24 cellular contexts compared by ENCODE assay signal in genomic region chr2:99657691-99658258, GRCh38.
"Had no signal": no experiment of that assay in that cellular context is flagged by ENCODE, and none has a peak within 500 bp of the region (broad histone marks: within the 10 kb centered on the region; RNA-seq: fewer than 3 reads in every experiment).

No MANE protein-coding gene starts in this region.

- H3K27me3 ChIP-seq: foreskin keratinocyte, hepatocyte had no signal

- H2AFZ ChIP-seq: hepatocyte had no signal

- H3K4me3 Mint-ChIP-seq: activated CD4-positive, alpha-beta T cell treated with anti-CD3 and anti-CD28 coated beads for 36 hours; activated T-cell treated with anti-CD3 and anti-CD28 coated beads, Interleukin-2, amount 50 U/mL, for 24 hours; activated T-helper 17 cell treated with anti-CD3 and anti-CD28 coated beads, Interleukin-2, amount 50 U/mL, for 72 hours; stimulated activated naive CD8-positive, alpha-beta T cell treated with anti-CD3 and anti-CD28 coated beads, Interleukin-15, amount 100 ng/mL, for 72 hours; T-cell; T-helper 2 cell treated with Interferon-gamma antibody and Interleukin-4, amounts not matched to agents 5 μg/mL and 100 μg/mL, for 36 hours; type B pancreatic cell had no signal

- H3K36me3 Mint-ChIP-seq: activated naive CD4-positive, alpha-beta T cell treated with anti-CD3 and anti-CD28 coated beads, Interleukin-2, amount 50 U/mL, for 72 hours; type B pancreatic cell had no signal

- H3K9me3 Mint-ChIP-seq: activated naive CD4-positive, alpha-beta T cell treated with anti-CD3 and anti-CD28 coated beads, Interleukin-2, amount 50 U/mL, for 72 hours; activated T-cell treated with anti-CD3 and anti-CD28 coated beads, Interleukin-2, amount 50 U/mL, for 24 hours; activated T-helper 17 cell treated with anti-CD3 and anti-CD28 coated beads, Interleukin-2, amount 50 U/mL, for 72 hours; stimulated activated naive CD8-positive, alpha-beta T cell treated with anti-CD3 and anti-CD28 coated beads, Interleukin-15, amount 100 ng/mL, for 72 hours; T-cell; T-helper 2 cell treated with Interferon-gamma antibody and Interleukin-4, amounts not matched to agents 5 μg/mL and 100 μg/mL, for 36 hours; type B pancreatic cell had no signal

- H3K27ac Mint-ChIP-seq: activated CD4-positive, alpha-beta T cell treated with anti-CD3 and anti-CD28 coated beads for 36 hours; activated naive CD4-positive, alpha-beta T cell treated with anti-CD3 and anti-CD28 coated beads, Interleukin-2, amount 50 U/mL, for 72 hours; activated T-cell treated with anti-CD3 and anti-CD28 coated beads, Interleukin-2, amount 50 U/mL, for 24 hours; activated T-helper 17 cell treated with anti-CD3 and anti-CD28 coated beads, Interleukin-2, amount 50 U/mL, for 72 hours; progenitor cell of endocrine pancreas; stimulated activated naive CD8-positive, alpha-beta T cell treated with anti-CD3 and anti-CD28 coated beads, Interleukin-15, amount 100 ng/mL, for 72 hours; T-cell; T-helper 2 cell treated with Interferon-gamma antibody and Interleukin-4, amounts not matched to agents 5 μg/mL and 100 μg/mL, for 36 hours; type B pancreatic cell had no signal

- H3K27me3 Mint-ChIP-seq: activated CD4-positive, alpha-beta T cell treated with anti-CD3 and anti-CD28 coated beads for 36 hours; activated T-cell treated with anti-CD3 and anti-CD28 coated beads, Interleukin-2, amount 50 U/mL, for 24 hours; activated T-helper 17 cell treated with anti-CD3 and anti-CD28 coated beads, Interleukin-2, amount 50 U/mL, for 72 hours; progenitor cell of endocrine pancreas; stimulated activated naive CD8-positive, alpha-beta T cell treated with anti-CD3 and anti-CD28 coated beads, Interleukin-15, amount 100 ng/mL, for 72 hours; T-cell; type B pancreatic cell had no signal

- H3K4me1 Mint-ChIP-seq: activated CD4-positive, alpha-beta T cell treated with anti-CD3 and anti-CD28 coated beads for 36 hours; activated T-helper 17 cell treated with anti-CD3 and anti-CD28 coated beads, Interleukin-2, amount 50 U/mL, for 72 hours; stimulated activated naive CD8-positive, alpha-beta T cell treated with anti-CD3 and anti-CD28 coated beads, Interleukin-15, amount 100 ng/mL, for 72 hours; T-cell had no signal

- H3K4me1 ChIP-seq: foreskin keratinocyte had no signal

- DNase-seq: activated CD4-positive, alpha-beta T cell treated with anti-CD3 and anti-CD28 coated beads for 36 hours; activated CD4-positive, alpha-beta T cell treated with anti-CD3 and anti-CD28 coated beads, Interleukin-2, amount 50 U/mL, for 4 hours; activated CD8-positive, alpha-beta memory T cell treated with anti-CD3 and anti-CD28 coated beads for 24 hours; activated CD8-positive, alpha-beta memory T cell treated with anti-CD3 and anti-CD28 coated beads, Interleukin-2, amount 50 U/mL, for 4 hours; activated T-cell treated with anti-CD3 and anti-CD28 coated beads, Interleukin-2, amount 50 U/mL, for 24 hours; aorta; central memory CD4-positive, alpha-beta T cell; dermis blood vessel endothelial cell; effector CD8-positive, alpha-beta T cell; erythroblast; foreskin keratinocyte; kidney glomerular epithelial cell; left ventricle myocardium superior; mammary epithelial cell; retina; stimulated activated CD4-positive, alpha-beta T cell treated with anti-CD3 and anti-CD28 coated beads, Interleukin-4, amount 100 ng/mL, for 4 hours; stimulated activated naive CD8-positive, alpha-beta T cell treated with anti-CD3 and anti-CD28 coated beads, Interleukin-15, amount 100 ng/mL, for 72 hours; T-cell had no signal

- H3K4me2 ChIP-seq: hepatocyte had no signal

- H3K4me3 ChIP-seq: hepatocyte had no signal

- ATAC-seq: activated CD4-positive, alpha-beta T cell treated with anti-CD3 and anti-CD28 coated beads for 36 hours; activated naive CD4-positive, alpha-beta T cell treated with anti-CD3 and anti-CD28 coated beads, Interleukin-2, amount 50 U/mL, for 72 hours; activated T-helper 17 cell treated with anti-CD3 and anti-CD28 coated beads, Interleukin-2, amount 50 U/mL, for 72 hours; foreskin keratinocyte; stimulated activated naive CD8-positive, alpha-beta T cell treated with anti-CD3 and anti-CD28 coated beads, Interleukin-15, amount 100 ng/mL, for 72 hours; T-cell had no signal

- H3K27ac ChIP-seq: foreskin keratinocyte, hepatocyte had no signal
